ENCODE assay signal across 11 cellular contexts in the genomic region with DNA sequence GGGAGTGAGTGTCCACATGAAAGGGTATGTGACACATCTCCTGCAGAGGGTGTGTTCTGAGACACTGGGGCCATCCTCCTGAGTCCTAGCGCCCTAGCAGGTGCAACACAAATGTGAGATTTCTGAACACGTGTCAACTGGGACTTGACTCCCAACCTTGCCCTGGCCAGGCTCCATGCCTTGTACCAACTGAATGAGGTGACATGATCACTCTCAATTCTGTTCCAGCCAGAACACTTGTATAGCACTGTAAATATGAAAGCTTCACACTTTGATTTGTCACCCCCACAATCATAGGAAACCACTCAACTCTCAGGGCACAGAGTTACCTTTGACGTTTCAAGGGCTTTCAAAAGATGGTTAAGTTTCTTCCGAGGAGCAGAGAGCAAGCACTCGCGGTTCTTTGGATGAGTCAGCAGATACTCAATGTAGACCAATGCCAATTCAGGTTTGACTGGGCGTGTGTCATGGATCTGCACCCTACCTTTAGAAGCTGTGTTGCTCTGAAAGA. TPM values are rescaled to one million over a fixed set of nuclear protein-coding genes. Genes with fewer than 3 reads are reported as not detected.
DNase-seq lines count a peak whose midpoint lies in the region; ATAC-seq, FAIRE-seq and TF ChIP-seq lines count a peak whose summit lies in the region.
"Had no signal": no experiment of that assay in that cellular context is flagged by ENCODE, and none has a peak within 500 bp of the region (broad histone marks: within the 10 kb centered on the region; RNA-seq: fewer than 3 reads in every experiment).

No MANE protein-coding gene starts in this region.

- H2AFZ ChIP-seq in GM23338 = no peak overlapping the region
- H2AFZ ChIP-seq in MM.1S (ENCODE audit: low read length) = no peak overlapping the region
- no peak overlapping the region for H2AFZ ChIP-seq in neural progenitor cell (replicated peaks)

- H3K9ac ChIP-seq in MM.1S (ENCODE audit: low read length) (no peak overlapping the region), neural progenitor cell (no peak overlapping the region)

- H3K79me2 ChIP-seq in GM23338 (replicated peaks; ENCODE audit: insufficient read depth) (peaks cover 5% of the 10 kb centered on the region; the same call in 1 of the 2 replicates), MM.1S (ENCODE audit: low read length) (peaks cover 42% of the 10 kb centered on the region), neural progenitor cell (ENCODE audit: low read depth) (peaks cover 6% of the 10 kb centered on the region)

- peaks cover 4% of the 10 kb centered on the region; the same call in 2 of the 3 replicates for H3K4me1 Mint-ChIP-seq in GM23338
- peaks cover 16% of the 10 kb centered on the region for H3K4me1 Mint-ChIP-seq in neural progenitor cell
- H3K4me1 Mint-ChIP-seq: naive B cell had no signal

- H3K9me3 ChIP-seq in MM.1S (replicated peaks; ENCODE audit: insufficient read depth, low read length) = no peaks in the 10 kb centered on the region
- no peaks in the 10 kb centered on the region for H3K9me3 ChIP-seq in neural progenitor cell (ENCODE audit: low read depth)
- H3K9me3 ChIP-seq: thoracic aorta had no signal

- H3K9me3 Mint-ChIP-seq in GM23338 (no peaks in the 10 kb centered on the region), neural progenitor cell (no peaks in the 10 kb centered on the region)
- H3K9me3 Mint-ChIP-seq: naive B cell had no signal

- H3K4me2 ChIP-seq in GM23338 (no peak overlapping the region), MM.1S (ENCODE audit: low read depth, low read length) (peak overlapping the region; percentile 9; the same call in 1 of the 2 replicates), neural progenitor cell (no peak overlapping the region)

- no peak for DNase-seq in GM23338 (ENCODE audit: low spot score)
- peak; percentile 81 for DNase-seq in MM.1S
- DNase-seq in neural progenitor cell (ENCODE audit: low spot score) = no peak
- DNase-seq in LoVo (ENCODE audit: low spot score) = no peak
- DNase-seq in COLO829 (ENCODE audit: low spot score) = no peak
- no peak for DNase-seq in A172 (ENCODE audit: low spot score)
- no peak for DNase-seq in D721Med (ENCODE audit: insufficient read length, low spot score)
- DNase-seq: naive B cell had no signal

- H3K36me3 ChIP-seq in GM23338 (ENCODE audit: insufficient read depth) = peaks cover 64% of the 10 kb centered on the region
- H3K36me3 ChIP-seq in MM.1S (replicated peaks; ENCODE audit: insufficient read depth, low read length) = peaks cover 19% of the 10 kb centered on the region
- H3K36me3 ChIP-seq in neural progenitor cell = peaks cover 11% of the 10 kb centered on the region

- H3K4me3 Mint-ChIP-seq in GM23338 (no peak overlapping the region), neural progenitor cell (no peak overlapping the region)
- H3K4me3 Mint-ChIP-seq: naive B cell had no signal

- H3K9me2 ChIP-seq in GM23338 (ENCODE audit: insufficient read depth) (no peaks in the 10 kb centered on the region), MM.1S (replicated peaks; ENCODE audit: insufficient read depth, low read length) (no peaks in the 10 kb centered on the region)

- H3K36me3 Mint-ChIP-seq in GM23338 (ENCODE audit: low read depth) = peaks cover 65% of the 10 kb centered on the region
- H3K36me3 Mint-ChIP-seq in neural progenitor cell = peaks cover 28% of the 10 kb centered on the region

- no peaks in the 10 kb centered on the region for H3F3A ChIP-seq in GM23338 (replicated peaks; ENCODE audit: low read depth)
- H3F3A ChIP-seq in MM.1S (ENCODE audit: insufficient read depth, low read length) = peaks cover 19% of the 10 kb centered on the region
- peaks cover 24% of the 10 kb centered on the region for H3F3A ChIP-seq in neural progenitor cell (ENCODE audit: low read depth)

- H3K27me3 Mint-ChIP-seq in GM23338 (ENCODE audit: insufficient read depth, low read depth, poor library complexity) = no peaks in the 10 kb centered on the region
- H3K27me3 Mint-ChIP-seq in neural progenitor cell (ENCODE audit: insufficient read depth, low read depth) = peaks cover 2% of the 10 kb centered on the region
- H3K27me3 Mint-ChIP-seq: naive B cell had no signal

- H3K4me3 ChIP-seq in GM23338 (no peak overlapping the region), MM.1S (ENCODE audit: low read length) (no peak overlapping the region), neural progenitor cell (no peak overlapping the region)
- H3K4me3 ChIP-seq: thoracic aorta had no signal

- H3K27ac ChIP-seq in GM23338 (ENCODE audit: low read depth) = no peak overlapping the region
- H3K27ac ChIP-seq in MM.1S (ENCODE audit: low read length) = peak overlapping the region; percentile 78
- H3K27ac ChIP-seq in neural progenitor cell = no peak overlapping the region
- H3K27ac ChIP-seq: thoracic aorta had no signal

- no peaks in the 10 kb centered on the region for H3K27me3 ChIP-seq in GM23338 (ENCODE audit: insufficient read depth)
- no peaks in the 10 kb centered on the region for H3K27me3 ChIP-seq in MM.1S (replicated peaks; ENCODE audit: insufficient read depth, low read length)
- H3K27me3 ChIP-seq in neural progenitor cell = no peaks in the 10 kb centered on the region

- TF ChIP-seq CTCF in GM23338 (conservative IDR thresholded peaks at IDR 0.05; ENCODE audit: low read depth in 2 of 2) (no peak), MM.1S (IDR thresholded peaks at IDR 0.05; ENCODE audit: low read length) (no peak), neural progenitor cell (IDR thresholded peaks at IDR 0.05) (no peak), D721Med (IDR thresholded peaks at IDR 0.05; ENCODE audit: insufficient read depth, missing control alignments) (no peak)

- peak; percentile 98 for ATAC-seq in GM18868 (IDR thresholded peaks at IDR 0.05; ENCODE audit: unreplicated experiment)
- ATAC-seq in GM23338 = no peak
- ATAC-seq: SK-N-SH treated with all-trans-retinoic acid at 6 μM for 48 hours had no signal

- H3K27ac Mint-ChIP-seq in GM23338 = peak overlapping the region; percentile 81
- peak overlapping the region; percentile 17 for H3K27ac Mint-ChIP-seq in neural progenitor cell

- no peak for FAIRE-seq in D721Med (lab: Jason Lieb, UNC)

- H4K20me1 ChIP-seq in GM23338 (replicated peaks; ENCODE audit: insufficient read depth) = peaks cover 6% of the 10 kb centered on the region
- H4K20me1 ChIP-seq in MM.1S (ENCODE audit: insufficient read depth, low read length) = no peaks in the 10 kb centered on the region
- H4K20me1 ChIP-seq in neural progenitor cell (ENCODE audit: low read depth) = peaks cover 7% of the 10 kb centered on the region

- no peaks in the 10 kb centered on the region; the same call in 1 of the 2 replicates for H3K4me1 ChIP-seq in GM23338 (ENCODE audit: insufficient read depth)
- peaks cover 24% of the 10 kb centered on the region for H3K4me1 ChIP-seq in MM.1S (ENCODE audit: low read length)
- peaks cover 24% of the 10 kb centered on the region for H3K4me1 ChIP-seq in neural progenitor cell

RNA-seq across cellular contexts. Expression of gene NCAPG2, which starts 48.6 kb away (rescaled TPM):
- 76.5 and 91.2 TPM in 2 replicates for total RNA-seq in GM23338 (2014; rRNA removed; shearing (Covaris generic))
- 34.0 and 38.7 TPM in 2 replicates for polyA plus RNA-seq in GM23338 (2016; fragmentation: Nextera tagmentation; extraction: Ambion mirVana)
- total RNA-seq in neural progenitor cell (ENCODE audit: low replicate concordance) = 74.3 and 89.6 TPM in 2 replicates
- 34.2 and 41.4 TPM in 2 replicates for total RNA-seq in A172 (2014; rRNA removed; shearing (Covaris generic))
